Comparison of ENCODE assay signal across 8 cellular contexts in genomic region chr1:165630629-165631402, GRCh38. TPM values are rescaled to one million over a fixed set of nuclear protein-coding genes. Genes with fewer than 3 reads are reported as not detected.
DNase-seq lines count a peak whose midpoint lies in the region; ATAC-seq, FAIRE-seq and TF ChIP-seq lines count a peak whose summit lies in the region.

MGST3 (plus strand) TSS chr1:165631234; CDS start chr1:165649848, 18,614 bp downstream.

- H3K79me1 ChIP-seq in H1 (ENCODE audit: low read depth, low read length), result no peaks in the 10 kb centered on the region

- H3K14ac ChIP-seq in H1 (ENCODE audit: insufficient read length), result no peak within 1 kb of the TSS

- peak in 1 of 2 experiments; percentile 78; a peak in 2 of 3 replicates for TF ChIP-seq POLR2A in H1 (IDR thresholded peaks at IDR 0.05; ENCODE audit: control extremely low read depth in 1 of 2, low read depth in 2 of 2, low read length in 2 of 2)

- H2BK15ac ChIP-seq in H1 (ENCODE audit: low read length), result no peak within 1 kb of the TSS; the same call in 1 of the 2 replicates

- peak within 1 kb of the TSS; percentile 75 to 86 for H3K4me2 ChIP-seq in H1 (ENCODE audit: insufficient read depth in 1 of 2, low read depth in 2 of 2, low read length in 2 of 2)

- H3K18ac ChIP-seq in H1 (ENCODE audit: extremely low read depth, low read length), result peak within 1 kb of the TSS; percentile 98

- peak within 1 kb of the TSS; percentile 46 to 76 (median 69) for H3K9ac ChIP-seq in H1 (replicated peaks in 1 of 4; ENCODE audit: extremely low read depth in 1 of 4, low read depth in 3 of 4, low read length in 3 of 4)

- peaks cover 3 to 11% (median 6%) of the 10 kb centered on the region in 4 experiments; a peak in 4 of 7 replicates for H3K4me1 ChIP-seq in H1 (replicated peaks in 1 of 4; ENCODE audit: control insufficient read depth in 3 of 4, insufficient read depth in 4 of 4, low read length in 3 of 4)

- H4K20me1 ChIP-seq in H1 (replicated peaks in 1 of 2; ENCODE audit: control insufficient read depth in 1 of 2, insufficient read depth in 2 of 2, low read length in 2 of 2), result no peaks in the 10 kb centered on the region

- peak within 1 kb of the TSS; percentile 29 for H4K91ac ChIP-seq in H1 (replicated peaks; ENCODE audit: insufficient read length, low read length)

- H3K23me2 ChIP-seq in H1 (ENCODE audit: low read depth, low read length), result peaks cover 10% of the 10 kb centered on the region; the same call in 1 of the 2 replicates

- no peak within 1 kb of the TSS for H3K4ac ChIP-seq in H1 (replicated peaks; ENCODE audit: insufficient read length, low read depth, low read length)

- WGBS in H1 (ENCODE audit: extremely low coverage in 1 of 2, insufficient coverage in 1 of 2, insufficient read length in 1 of 2, insufficient replicate concordance in 2 of 2, low coverage in 1 of 2, low lambda C conversion rate in 2 of 2, missing lambda C conversion rate in 1 of 2), 2 experiments, result 1% methylated on average over 41 of the region's 58 CpGs; no CpG with 5 or more reads in 1 of the 2 experiments

- H2BK20ac ChIP-seq in H1 (ENCODE audit: low read length), result peak within 1 kb of the TSS; percentile 76

- H4K8ac ChIP-seq in H1 (ENCODE audit: extremely low read depth, insufficient read depth, low read length), result peak within 1 kb of the TSS; percentile 76

- peak; percentile 50 for FAIRE-seq in H1 (lab: Jason Lieb, UNC)

- H3K9me3 ChIP-seq in H1 (ENCODE audit: insufficient read depth in 2 of 2, low read depth in 1 of 2, low read length in 1 of 2), result no peaks in the 10 kb centered on the region

- ATAC-seq in GM21390 (IDR thresholded peaks at IDR 0.05; ENCODE audit: unreplicated experiment), result peak; percentile 83

- TF ChIP-seq EP300 in H1 (IDR thresholded peaks at IDR 0.05; ENCODE audit: borderline replicate concordance in 1 of 2, low read depth in 2 of 2, low read length in 2 of 2), result peak in 1 of 2 experiments; percentile 17; a peak in 1 of 3 replicates

- DNase-seq in Caki2 (ENCODE audit: low read depth), result peak; percentile 96
- DNase-seq in HUDEP-2 (lab: John Stamatoyannopoulos, UW; ENCODE audit: unreplicated experiment in 76 of 76), result peak in 75 of 76 experiments; percentile 11 to 94 (median 87)
- peak; percentile 80 for DNase-seq in NOMO-1 treated with dmso at 0.1 percent for 144 hours (lab: John Stamatoyannopoulos, UW; ENCODE audit: unreplicated experiment)
- DNase-seq in activated CD8-positive, alpha-beta memory T cell treated with anti-CD3 and anti-CD28 coated beads for 48 hours (ENCODE audit: low read depth in 2 of 3, low spot score in 2 of 3), result peak; percentile 87 to 94 (median 93)
- DNase-seq in H1 (ENCODE audit: low read depth in 1 of 2, low spot score in 2 of 2), result peak; percentile 87 to 90
- peak; percentile 98 for DNase-seq in medulla oblongata (ENCODE audit: extremely low spot score)
- DNase-seq in stimulated activated CD8-positive, alpha-beta memory T cell treated with anti-CD3 and anti-CD28 coated beads, Interleukin-12 subunit alpha, Interleukin-12 subunit beta, amount 100 ng/mL, for 1 hour (ENCODE audit: low read depth), result peak; percentile 84

- peaks cover 0 to 25% of the 10 kb centered on the region in 2 experiments; a peak in 2 of 4 replicates for H3K79me2 ChIP-seq in H1 (ENCODE audit: control insufficient read depth in 1 of 2, insufficient read depth in 2 of 2, low read length in 2 of 2)

- no peak within 1 kb of the TSS; the same call in 1 of the 2 replicates for H2BK12ac ChIP-seq in H1 (ENCODE audit: low read depth, low read length)

- peak within 1 kb of the TSS; percentile 94 for H4K5ac ChIP-seq in H1 (ENCODE audit: insufficient read length, low read depth, low read length)

- H2BK120ac ChIP-seq in H1 (replicated peaks; ENCODE audit: low read depth, low read length), result no peak within 1 kb of the TSS

- peak within 1 kb of the TSS; percentile 86 for H3K27ac ChIP-seq in H1 (ENCODE audit: low read depth, low read length)

- H3K4me3 ChIP-seq in H1 (ENCODE audit: extremely low read depth in 1 of 4, insufficient read depth in 2 of 4, low read depth in 3 of 4, low read length in 4 of 4), result peak within 1 kb of the TSS; percentile 57 to 84 (median 82)

- peak within 1 kb of the TSS; percentile 96 for H2AFZ ChIP-seq in H1 (ENCODE audit: low read length)

- CTCF ChIA-PET in H1 (lab: Charles Lee; ENCODE audit: partially characterized antibody), result interaction anchor here (0.5 to 1.3 kb wide), 3 partner anchors 13 to 33 kb away, joined by 3 read pairs; no protein-coding TSS in a partner anchor

- peak within 1 kb of the TSS; percentile 65 for H3K56ac ChIP-seq in H1 (replicated peaks; ENCODE audit: insufficient read length, low read depth, low read length)

- POLR2A ChIA-PET in H1 (lab: Charles Lee; ENCODE audit: partially characterized antibody), result interaction anchor here (0.7 to 2.2 kb wide), 6 partner anchors 11 to 198 kb away, joined by 3 to 8 read pairs (median 4); no protein-coding TSS in a partner anchor

- H3K23ac ChIP-seq in H1 (ENCODE audit: insufficient read length), result no peak within 1 kb of the TSS

- no peaks in the 10 kb centered on the region for H3K27me3 ChIP-seq in H1 (replicated peaks in 1 of 4; ENCODE audit: control insufficient read depth in 3 of 4, extremely low read depth in 1 of 4, insufficient read depth in 3 of 4, low read length in 3 of 4)

- no peak within 1 kb of the TSS for H2AK5ac ChIP-seq in H1 (ENCODE audit: low read depth, low read length)

- in situ Hi-C loops in Caki2 (cut with HindIII; ENCODE audit: low pct_unique_long_range_greater_than_20kb, low sequenced_read_pairs), result no loop called here

- H2BK5ac ChIP-seq in H1 (ENCODE audit: low read depth, low read length), result peak within 1 kb of the TSS; percentile 90

- no peaks in the 10 kb centered on the region for H3K36me3 ChIP-seq in H1 (ENCODE audit: control insufficient read depth in 2 of 4, insufficient read depth in 4 of 4, low read length in 3 of 4)

- TF ChIP-seq CTCF in H1 (IDR thresholded peaks at IDR 0.05; ENCODE audit: control extremely low read depth in 1 of 3, insufficient read depth in 1 of 3, low read depth in 1 of 3, low read length in 3 of 3), result no peak

- no peak for TF ChIP-seq RAD21 in H1 (IDR thresholded peaks at IDR 0.05 in 1 of 2, conservative IDR thresholded peaks at IDR 0.05 in 1 of 2; ENCODE audit: low read depth in 2 of 2, low read length in 2 of 2)

TF ChIP-seq in H1, 55 proteins besides CTCF, POLR2A, EP300 and RAD21 (continues in another document):
- TF ChIP-seq BRCA1 (IDR thresholded peaks at IDR 0.05; ENCODE audit: low read depth, low read length) (no peak), CTBP2 (IDR thresholded peaks at IDR 0.05; ENCODE audit: borderline replicate concordance, insufficient read depth, insufficient read length, low read length) (no peak), SP1 (IDR thresholded peaks at IDR 0.05; ENCODE audit: low read depth, low read length) (peak; percentile 62; the same call in 1 of the 2 replicates), TEAD4 (IDR thresholded peaks at IDR 0.05; ENCODE audit: low read depth, low read length) (no peak), USF2 (IDR thresholded peaks at IDR 0.05; ENCODE audit: low read length) (no peak; the same call in 1 of the 2 replicates), TAF1 (IDR thresholded peaks at IDR 0.05; ENCODE audit: low read depth, low read length) (peak; percentile 72), MAFK (IDR thresholded peaks at IDR 0.05; ENCODE audit: low read depth, low read length) (no peak), HDAC6 (IDR thresholded peaks at IDR 0.05; ENCODE audit: low read depth, low read length) (no peak), SP4 (IDR thresholded peaks at IDR 0.05; ENCODE audit: low read length) (peak; percentile 58; the same call in 1 of the 2 replicates), CBX5 (IDR thresholded peaks at IDR 0.05; ENCODE audit: low read depth, low read length) (no peak), TCF12 (IDR thresholded peaks at IDR 0.05; ENCODE audit: low read depth, low read length) (0 out of 2 replicates have a peak, but pooled peaks have one; percentile 49), RBBP5 (IDR thresholded peaks at IDR 0.05; ENCODE audit: borderline replicate concordance, low read depth, low read length) (peak; percentile 16; the same call in 1 of the 2 replicates), KDM1A (IDR thresholded peaks at IDR 0.05; ENCODE audit: borderline replicate concordance, low read length) (peak; percentile 14; the same call in 1 of the 2 replicates), JUND (IDR thresholded peaks at IDR 0.05; ENCODE audit: low read length) (no peak), SRF (IDR thresholded peaks at IDR 0.05; ENCODE audit: low read depth, low read length) (no peak), PHF8 (conservative IDR thresholded peaks at IDR 0.05; ENCODE audit: low read depth, low read length) (peak; percentile 77; the same call in 1 of the 2 replicates), POLR2AphosphoS5 (IDR thresholded peaks at IDR 0.05; ENCODE audit: low read depth, low read length) (peak; percentile 66)
- TF ChIP-seq, protein P1, sequence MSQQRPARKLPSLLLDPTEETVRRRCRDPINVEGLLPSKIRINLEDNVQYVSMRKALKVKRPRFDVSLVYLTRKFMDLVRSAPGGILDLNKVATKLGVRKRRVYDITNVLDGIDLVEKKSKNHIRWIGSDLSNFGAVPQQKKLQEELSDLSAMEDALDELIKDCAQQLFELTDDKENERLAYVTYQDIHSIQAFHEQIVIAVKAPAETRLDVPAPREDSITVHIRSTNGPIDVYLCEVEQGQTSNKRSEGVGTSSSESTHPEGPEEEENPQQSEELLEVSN (IDR thresholded peaks at IDR 0.05), result peak; percentile 59

RNA-seq across cellular contexts. Expression of gene MGST3, which starts in this region (rescaled TPM):
- total RNA-seq in Caki2 (2014; rRNA removed; shearing (Covaris generic); ENCODE audit: low replicate concordance), result 388 and 424 TPM in 2 replicates
- 124 and 133 TPM in 2 replicates for total RNA-seq in H1 (2021; fragmentation: NEBNext Ultra II Directional; extraction: Animal tissue kit (Norgen Biotek cat#: 25700))
- polyA plus RNA-seq in H1 (2011; rRNA removed), result 201 and 257 TPM in 2 replicates
- polyA plus RNA-seq in H1 (2011; cell fraction: cytosol; rRNA removed), result 134 TPM
- 177 TPM for polyA plus RNA-seq in H1 (2011; cell fraction: nucleus; rRNA removed)
- 118 to 165 TPM (median 159 TPM) in 4 replicates for polyA plus RNA-seq in H1 (2012, experiment 1 of 2)
- 285 TPM for polyA plus RNA-seq in H1 (2012, experiment 2 of 2)
- polyA plus RNA-seq in H1 (2013, experiment 1 of 2), result 439 TPM
- polyA plus RNA-seq in H1 (2013, experiment 2 of 2), result 378 TPM
- 48.7 and 52.1 TPM in 2 replicates for polyA minus RNA-seq in H1 (2011; rRNA and poly(A)+ RNA removed)
- polyA minus RNA-seq in H1 (2011; cell fraction: cytosol; rRNA and poly(A)+ RNA removed), result 41.5 TPM
- 54.9 TPM for polyA minus RNA-seq in H1 (2011; cell fraction: nucleus; rRNA and poly(A)+ RNA removed)

Comparison
In these comparisons a context has a peak if more than half of its experiments do, and no peak if none do; other contexts are left out.
1. Peak in every context shown above with its lines: DNase-seq, ATAC-seq, H3K4me3 ChIP-seq and H3K27ac ChIP-seq.